ENCODE assay signal across 11 cellular contexts in the genomic region with DNA sequence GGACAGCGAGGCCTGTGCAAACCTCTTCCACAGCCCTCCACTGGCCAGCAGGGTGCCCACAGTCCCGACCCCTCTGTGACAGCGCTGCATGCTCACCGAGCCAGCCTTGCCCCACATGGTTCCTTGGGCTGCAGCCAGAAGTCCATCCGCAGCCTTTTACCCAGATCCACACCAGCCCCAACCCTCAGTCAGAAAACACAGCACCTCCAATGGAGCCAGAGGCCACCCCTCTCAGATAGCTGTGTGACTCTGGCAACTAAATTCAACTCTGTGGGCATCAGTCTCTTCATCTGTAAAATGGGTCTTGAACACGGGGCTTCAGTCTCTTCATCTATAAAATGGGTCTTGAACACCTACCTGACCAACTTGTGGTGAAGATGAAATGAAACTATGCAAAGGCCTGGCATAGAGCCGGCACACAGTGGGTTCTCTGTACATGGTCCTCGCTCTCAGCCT. TPM values are rescaled to one million over a fixed set of nuclear protein-coding genes. Genes with fewer than 3 reads are reported as not detected.
A peak's percentile ranks its signal among the peaks of the same experiment; 100 is the strongest.
DNase-seq lines count a peak whose midpoint lies in the region; ATAC-seq and TF ChIP-seq lines count a peak whose summit lies in the region.
"Had no signal": no experiment of that assay in that cellular context is flagged by ENCODE, and none has a peak within 500 bp of the region (broad histone marks: within the 10 kb centered on the region; RNA-seq: fewer than 3 reads in every experiment).

No MANE protein-coding gene starts in this region.

- no peak overlapping the region for H2AFZ ChIP-seq in mesenchymal stem cell (ENCODE audit: low read depth, low read length)

- peak overlapping the region; percentile 79 for H4K8ac ChIP-seq in mesenchymal stem cell (ENCODE audit: low read length)

- peak overlapping the region; percentile 83 for H3K27ac ChIP-seq in mesenchymal stem cell (ENCODE audit: low read length, poor library complexity, severe bottlenecking)
- H3K27ac ChIP-seq in thyroid gland, result peak overlapping the region; percentile 72 to 93 (median 85)

- peaks cover 7 to 8% of the 10 kb centered on the region in 2 donors for H3K36me3 Mint-ChIP-seq in activated naive CD4-positive, alpha-beta T cell treated with anti-CD3 and anti-CD28 coated beads, Interleukin-2, amount 50 U/mL, for 72 hours
- no peaks in the 10 kb centered on the region for H3K36me3 Mint-ChIP-seq in activated naive CD8-positive, alpha-beta T cell treated with anti-CD3 and anti-CD28 coated beads, Interleukin-2, amount 50 U/mL, for 24 hours (ENCODE audit: low read depth)
- H3K36me3 Mint-ChIP-seq: T-cell had no signal

- peaks cover 62% of the 10 kb centered on the region for H3K4me1 Mint-ChIP-seq in activated naive CD8-positive, alpha-beta T cell treated with anti-CD3 and anti-CD28 coated beads, Interleukin-2, amount 50 U/mL, for 24 hours

- DNase-seq in activated naive CD4-positive, alpha-beta T cell treated with anti-CD3 and anti-CD28 coated beads, Interleukin-2, amount 50 U/mL, for 72 hours (ENCODE audit: low spot score in 2 of 2), result no peak
- no peak for DNase-seq in activated naive CD4-positive, alpha-beta T cell treated with Interleukin-2 at 50 U/mL for 16 hours
- DNase-seq in activated naive CD8-positive, alpha-beta T cell treated with anti-CD3 and anti-CD28 coated beads, Interleukin-2, amount 50 U/mL, for 24 hours, result no peak
- DNase-seq in mesenchymal stem cell (no peak), thyroid gland (no peak), Ammon's horn (ENCODE audit: low spot score) (no peak)
- DNase-seq: DMS79 treated with DMSO at 0.1 percent for 48 hours, NCI-H1694 treated with DMSO at 0.1 percent for 48 hours had no signal

- H3K4ac ChIP-seq in mesenchymal stem cell (ENCODE audit: low read depth in 1 of 2, low read length in 2 of 2), result peak overlapping the region; percentile 76 to 93

- peak overlapping the region; percentile 84 for H3K9ac ChIP-seq in mesenchymal stem cell (ENCODE audit: low read length)

- H3K14ac ChIP-seq in mesenchymal stem cell (ENCODE audit: low read length in 2 of 2), result peak overlapping the region in 1 of 2 experiments; percentile 82

- 99% methylated on average over 8 of the region's 8 CpGs for WGBS in mesenchymal stem cell
- WGBS in thyroid gland, 2 donors, result 90 to 95% methylated on average over 7 to 8 of the region's 8 CpGs

- H3K79me1 ChIP-seq in mesenchymal stem cell (replicated peaks; ENCODE audit: low read length, poor library complexity, severe bottlenecking), result no peaks in the 10 kb centered on the region

- no peak overlapping the region for H3K23ac ChIP-seq in mesenchymal stem cell (ENCODE audit: low read length in 2 of 2)

- peak overlapping the region; percentile 35 for H3K4me3 Mint-ChIP-seq in activated naive CD8-positive, alpha-beta T cell treated with anti-CD3 and anti-CD28 coated beads, Interleukin-2, amount 50 U/mL, for 24 hours

- peak overlapping the region; percentile 46 to 92 for H3K18ac ChIP-seq in mesenchymal stem cell (ENCODE audit: low read depth in 1 of 2, low read length in 2 of 2)

- H2BK120ac ChIP-seq in mesenchymal stem cell (ENCODE audit: low read depth, low read length), result peak overlapping the region; percentile 56

- peak overlapping the region; percentile 65 to 99 for H3K27ac Mint-ChIP-seq in activated naive CD4-positive, alpha-beta T cell treated with anti-CD3 and anti-CD28 coated beads, Interleukin-2, amount 50 U/mL, for 72 hours
- H3K27ac Mint-ChIP-seq in activated naive CD8-positive, alpha-beta T cell treated with anti-CD3 and anti-CD28 coated beads, Interleukin-2, amount 50 U/mL, for 24 hours, result peak overlapping the region; percentile 97

- H2BK12ac ChIP-seq in mesenchymal stem cell (ENCODE audit: low read length in 2 of 2), result peak overlapping the region; percentile 95 to 96

- H2BK5ac ChIP-seq in mesenchymal stem cell (ENCODE audit: low read depth, low read length, poor library complexity, severe bottlenecking), result peak overlapping the region; percentile 85

- no peaks in the 10 kb centered on the region for H3K36me3 ChIP-seq in mesenchymal stem cell (ENCODE audit: control insufficient read depth in 1 of 2, insufficient read depth in 2 of 2, low read depth in 1 of 2, low read length in 2 of 2)
- H3K36me3 ChIP-seq in thyroid gland, result no peaks in the 10 kb centered on the region

- peaks cover 52% of the 10 kb centered on the region for H3K4me1 ChIP-seq in mesenchymal stem cell (ENCODE audit: control insufficient read depth, insufficient read depth, low read depth, low read length)
- peaks cover 62 to 90% of the 10 kb centered on the region in 2 donors for H3K4me1 ChIP-seq in thyroid gland

- H3K9me3 ChIP-seq in mesenchymal stem cell (ENCODE audit: control insufficient read depth, low read length) (no peaks in the 10 kb centered on the region), thyroid gland (no peaks in the 10 kb centered on the region)

- TF ChIP-seq POLR2A in thyroid gland (IDR thresholded peaks at IDR 0.05), result no peak

- no peak overlapping the region for H2BK15ac ChIP-seq in mesenchymal stem cell (ENCODE audit: low read depth, poor library complexity, severe bottlenecking)

- H3K4me3 ChIP-seq in mesenchymal stem cell (ENCODE audit: insufficient read depth in 1 of 2, low read depth in 1 of 2, low read length in 2 of 2), result no peak overlapping the region
- H3K4me3 ChIP-seq in thyroid gland (replicated peaks in 1 of 3), result no peak overlapping the region

- H3K4me2 ChIP-seq in mesenchymal stem cell (ENCODE audit: low read length, poor library complexity, severe bottlenecking), result no peak overlapping the region

- no peaks in the 10 kb centered on the region for H3K27me3 ChIP-seq in mesenchymal stem cell (ENCODE audit: control insufficient read depth in 1 of 2, insufficient read depth in 1 of 2, low read length in 2 of 2)
- H3K27me3 ChIP-seq in thyroid gland, result no peaks in the 10 kb centered on the region

- TF ChIP-seq CTCF in thyroid gland (IDR thresholded peaks at IDR 0.05), result no peak

- peak overlapping the region; percentile 98 for H2AK5ac ChIP-seq in mesenchymal stem cell (ENCODE audit: low read length, severe bottlenecking)

- peak overlapping the region; percentile 94 for H4K91ac ChIP-seq in mesenchymal stem cell (ENCODE audit: low read length)

- no peak for ATAC-seq in activated naive CD4-positive, alpha-beta T cell treated with anti-CD3 and anti-CD28 coated beads, Interleukin-2, amount 50 U/mL, for 72 hours
- ATAC-seq in activated naive CD8-positive, alpha-beta T cell treated with anti-CD3 and anti-CD28 coated beads, Interleukin-2, amount 50 U/mL, for 24 hours, result no peak
- ATAC-seq in HG02973 (IDR thresholded peaks at IDR 0.05; ENCODE audit: unreplicated experiment) (no peak), HG03175 (IDR thresholded peaks at IDR 0.05; ENCODE audit: unreplicated experiment) (no peak)

- intact Hi-C loops in thyroid gland (cut with DNase I), result no loop called here

- H3K9me3 Mint-ChIP-seq in activated naive CD4-positive, alpha-beta T cell treated with anti-CD3 and anti-CD28 coated beads, Interleukin-2, amount 50 U/mL, for 72 hours, result peaks cover 0 to 6% of the 10 kb centered on the region in 2 donors
- H3K9me3 Mint-ChIP-seq in activated naive CD8-positive, alpha-beta T cell treated with anti-CD3 and anti-CD28 coated beads, Interleukin-2, amount 50 U/mL, for 24 hours, result no peaks in the 10 kb centered on the region

- no peaks in the 10 kb centered on the region for H3K27me3 Mint-ChIP-seq in activated naive CD8-positive, alpha-beta T cell treated with anti-CD3 and anti-CD28 coated beads, Interleukin-2, amount 50 U/mL, for 24 hours
- H3K27me3 Mint-ChIP-seq: T-cell had no signal

RNA-seq across cellular contexts. Expression of a gene that starts 38.0 kb away (rescaled TPM):
- total RNA-seq in activated naive CD4-positive, alpha-beta T cell treated with anti-CD3 and anti-CD28 coated beads, Interleukin-2, amount 50 U/mL, for 72 hours, result 100 to 1,000 TPM; 150 to 303 TPM
- 80.0 TPM for polyA plus RNA-seq in mesenchymal stem cell (2013, experiment 1 of 2)
- 75.3 TPM for polyA plus RNA-seq in mesenchymal stem cell (2013, experiment 2 of 2)
- total RNA-seq in thyroid gland, result 100 to 1,000 TPM; 200 to 434 (median 356) TPM
